13 cellular contexts compared by ENCODE assay signal in genomic region chr13:77031869-77032268, GRCh38. TPM values are rescaled to one million over a fixed set of nuclear protein-coding genes. Genes with fewer than 3 reads are reported as not detected.
DNase-seq lines count a peak whose midpoint lies in the region; TF ChIP-seq lines count a peak whose summit lies in the region.
"Had no signal": no experiment of that assay in that cellular context is flagged by ENCODE, and none has a peak within 500 bp of the region (broad histone marks: within the 10 kb centered on the region; RNA-seq: fewer than 3 reads in every experiment).

No MANE protein-coding gene starts in this region.

- H3K36me3 ChIP-seq in neuronal stem cell (replicated peaks in 1 of 2; ENCODE audit: control insufficient read depth in 2 of 2, insufficient read depth in 2 of 2, low read length in 2 of 2): no peaks in the 10 kb centered on the region
- H3K36me3 ChIP-seq in Peyer's patch: no peaks in the 10 kb centered on the region
- H3K36me3 ChIP-seq in OCI-LY7 (ENCODE audit: insufficient read depth, low read length): no peaks in the 10 kb centered on the region
- H3K36me3 ChIP-seq: BLaER1, HAP-1 had no signal

- no peak overlapping the region for H2BK120ac ChIP-seq in neuronal stem cell (ENCODE audit: low read depth, low read length)

- H2BK5ac ChIP-seq in neuronal stem cell (ENCODE audit: low read length): no peak overlapping the region

- no peak overlapping the region for H4K8ac ChIP-seq in neuronal stem cell (ENCODE audit: low read depth, low read length)

- peak overlapping the region; percentile 75 for H3K27ac Mint-ChIP-seq in dendritic cell treated with granulocyte-macrophage colony-stimulating factor and Interleukin-4, amounts not matched to agents 40 ng/mL and 50 ng/mL, for 4 days

- peaks cover 7% of the 10 kb centered on the region for H3K9me3 Mint-ChIP-seq in dendritic cell treated with granulocyte-macrophage colony-stimulating factor and Interleukin-4, amounts not matched to agents 40 ng/mL and 50 ng/mL, for 4 days

- H3K79me2 ChIP-seq in OCI-LY7 (ENCODE audit: insufficient read depth, low read depth, low read length): no peaks in the 10 kb centered on the region

- no peak overlapping the region for H3K18ac ChIP-seq in neuronal stem cell (ENCODE audit: low read length)

- peaks cover 6% of the 10 kb centered on the region for H3K36me3 Mint-ChIP-seq in dendritic cell treated with granulocyte-macrophage colony-stimulating factor and Interleukin-4, amounts not matched to agents 40 ng/mL and 50 ng/mL, for 4 days (ENCODE audit: low read depth)

- no peak for TF ChIP-seq POLR2A in Peyer's patch (IDR thresholded peaks at IDR 0.05)

- no peak overlapping the region for H2BK12ac ChIP-seq in neuronal stem cell (ENCODE audit: low read length)

- no peak overlapping the region for H3K4ac ChIP-seq in neuronal stem cell (ENCODE audit: low read length)

- DNase-seq in NCI-H2171 treated with DMSO at 0.1 percent for 48 hours (lab: John Stamatoyannopoulos, UW) (peak; percentile 37), NCI-H2171 (lab: John Stamatoyannopoulos, UW) (no peak), NCI-H82 (lab: John Stamatoyannopoulos, UW) (peak; percentile 85), neuronal stem cell (ENCODE audit: low spot score) (no peak), Peyer's patch (no peak), OCI-LY7 (ENCODE audit: low spot score) (no peak), COLO668 (lab: John Stamatoyannopoulos, UW; ENCODE audit: unreplicated experiment) (no peak)
- DNase-seq: DND-41, GF-D8 had no signal

- H3K9me2 ChIP-seq in OCI-LY7 (ENCODE audit: insufficient read depth, low read length): no peaks in the 10 kb centered on the region

- BruUV-seq in OCI-LY7 (replicated peaks; lab: Mats Ljungman, UMichigan): no TSS peak

- H3K4me3 Mint-ChIP-seq in dendritic cell treated with granulocyte-macrophage colony-stimulating factor and Interleukin-4, amounts not matched to agents 40 ng/mL and 50 ng/mL, for 4 days: no peak overlapping the region

- H3K27me3 ChIP-seq in neuronal stem cell (ENCODE audit: control insufficient read depth in 3 of 3, insufficient read depth in 3 of 3, low read depth in 1 of 3, low read length in 3 of 3) (no peaks in the 10 kb centered on the region), Peyer's patch (no peaks in the 10 kb centered on the region)
- H3K27me3 ChIP-seq: BLaER1 had no signal

- no peak overlapping the region for H3K23ac ChIP-seq in neuronal stem cell (ENCODE audit: low read depth, low read length, poor library complexity)

- no peaks in the 10 kb centered on the region for H3K79me1 ChIP-seq in neuronal stem cell (ENCODE audit: low read depth, low read length)

- intact Hi-C loops in dendritic cell treated with granulocyte-macrophage colony-stimulating factor and Interleukin-4, amounts not matched to agents 40 ng/mL and 50 ng/mL, for 4 days (cut with micrococcal nuclease): no loop called here
- intact Hi-C loops in OCI-LY7 (cut with micrococcal nuclease; ENCODE audit: unreplicated experiment): no loop called here

- no peaks in the 10 kb centered on the region for H3K9me3 ChIP-seq in neuronal stem cell (replicated peaks in 1 of 2; ENCODE audit: control insufficient read depth in 2 of 2, insufficient read depth in 1 of 2, low read depth in 1 of 2, low read length in 2 of 2)
- H3K9me3 ChIP-seq in Peyer's patch: no peaks in the 10 kb centered on the region
- no peaks in the 10 kb centered on the region for H3K9me3 ChIP-seq in OCI-LY7 (ENCODE audit: low read length)
- H3K9me3 ChIP-seq: HAP-1 had no signal

- no peaks in the 10 kb centered on the region for H4K20me1 ChIP-seq in OCI-LY7 (ENCODE audit: insufficient read depth, low read length)
- H4K20me1 ChIP-seq: BLaER1 had no signal

- H4K91ac ChIP-seq in neuronal stem cell (ENCODE audit: low read depth, low read length, poor library complexity): no peak overlapping the region

- H2AFZ ChIP-seq in neuronal stem cell (ENCODE audit: low read length): peak overlapping the region; percentile 34
- no peak overlapping the region for H2AFZ ChIP-seq in OCI-LY7 (ENCODE audit: low read length)

- no peak overlapping the region for H3K4me2 ChIP-seq in neuronal stem cell (ENCODE audit: insufficient read depth, low read length, poor library complexity, severe bottlenecking)
- no peak overlapping the region for H3K4me2 ChIP-seq in OCI-LY7 (ENCODE audit: low read length)
- H3K4me2 ChIP-seq: BLaER1 had no signal

- CTCF ChIA-PET in OCI-LY7 (lab: Charles Lee; ENCODE audit: unreplicated experiment): no interaction called here

- no peak overlapping the region for H2BK15ac ChIP-seq in neuronal stem cell (ENCODE audit: low read length)

- peaks cover 26% of the 10 kb centered on the region for H3K4me1 Mint-ChIP-seq in dendritic cell treated with granulocyte-macrophage colony-stimulating factor and Interleukin-4, amounts not matched to agents 40 ng/mL and 50 ng/mL, for 4 days (ENCODE audit: low read depth)

- no CpG with 5 or more reads among the region's 3 CpGs for WGBS in neuronal stem cell (ENCODE audit: extremely low coverage in 2 of 2, insufficient read length in 2 of 2, insufficient replicate concordance in 1 of 2), 2 donors

- H3K9ac ChIP-seq in neuronal stem cell (ENCODE audit: low read depth, low read length, poor library complexity): no peak overlapping the region
- H3K9ac ChIP-seq: BLaER1 had no signal

- H3K27ac ChIP-seq in neuronal stem cell (replicated peaks; ENCODE audit: low read length) (no peak overlapping the region), Peyer's patch (no peak overlapping the region), OCI-LY7 (ENCODE audit: low read depth, low read length, poor library complexity, severe bottlenecking) (no peak overlapping the region)
- H3K27ac ChIP-seq: 22Rv1, BLaER1 had no signal

- H3K4me3 ChIP-seq in neuronal stem cell (ENCODE audit: low read length in 2 of 2) (no peak overlapping the region), Peyer's patch (no peak overlapping the region), OCI-LY7 (ENCODE audit: low read depth, low read length, poor library complexity, severe bottlenecking) (no peak overlapping the region)
- H3K4me3 ChIP-seq: BLaER1, HAP-1 had no signal

- no peak overlapping the region for H3K14ac ChIP-seq in neuronal stem cell (ENCODE audit: low read length)

- POLR2A ChIA-PET in OCI-LY7 (lab: Charles Lee): no interaction called here

- H3K4me1 ChIP-seq in neuronal stem cell (ENCODE audit: control insufficient read depth in 2 of 2, insufficient read depth in 1 of 2, low read depth in 1 of 2, low read length in 2 of 2): peaks cover 2 to 3% of the 10 kb centered on the region in 2 donors
- peaks cover 0 to 10% (median 0%) of the 10 kb centered on the region in 4 donors for H3K4me1 ChIP-seq in Peyer's patch
- peaks cover 10% of the 10 kb centered on the region for H3K4me1 ChIP-seq in OCI-LY7 (ENCODE audit: insufficient read depth, low read length, poor library complexity, severe bottlenecking)

- no peak for TF ChIP-seq CTCF in Peyer's patch (IDR thresholded peaks at IDR 0.05)
- TF ChIP-seq CTCF in OCI-LY7 (conservative IDR thresholded peaks at IDR 0.05; ENCODE audit: low read length): no peak

- H3K27me3 Mint-ChIP-seq in dendritic cell treated with granulocyte-macrophage colony-stimulating factor and Interleukin-4, amounts not matched to agents 40 ng/mL and 50 ng/mL, for 4 days: no peaks in the 10 kb centered on the region

- H2AK5ac ChIP-seq in neuronal stem cell (ENCODE audit: low read depth, low read length): no peak overlapping the region

RNA-seq across cellular contexts. Expression of gene FBXL3, which starts 4.9 kb away (rescaled TPM):
- 9.7 TPM for polyA plus RNA-seq in neuronal stem cell (2013, experiment 1 of 2)
- 9.9 TPM for polyA plus RNA-seq in neuronal stem cell (2013, experiment 2 of 2)
- total RNA-seq in Peyer's patch (10 to 100 TPM; 48.7 to 66.2 (median 52.7) TPM), OCI-LY7 (2022) (24.7 and 25.1 TPM in 2 replicates)
- 21.6 and 23.4 TPM in 2 replicates for total RNA-seq in OCI-LY7 (2014; rRNA removed; shearing (Covaris generic))

RNA-seq across cellular contexts. Expression of gene CLN5, which starts 40.0 kb away (rescaled TPM):
- 10.4 TPM for polyA plus RNA-seq in neuronal stem cell (2013, experiment 1 of 2)
- polyA plus RNA-seq in neuronal stem cell (2013, experiment 2 of 2): 10.2 TPM
- 10 to 100 TPM in 3 of 4 donors, 1 to 10 TPM in 1; 9.1 to 24.3 (median 21.6) TPM for total RNA-seq in Peyer's patch
- total RNA-seq in OCI-LY7 (2014; rRNA removed; shearing (Covaris generic)): 10.1 and 11.7 TPM in 2 replicates
- total RNA-seq in OCI-LY7 (2022): 12.7 and 13.2 TPM in 2 replicates

Comparison
In these comparisons a context has a peak if more than half of its experiments do, and no peak if none do; other contexts are left out.
1. DNase-seq: peak in NCI-H2171 treated with DMSO at 0.1 percent for 48 hours (single experiment) and NCI-H82 (single experiment); none in NCI-H2171 (single experiment), neuronal stem cell (single experiment), Peyer's patch (0 of 3), OCI-LY7 (single experiment) and COLO668 (single experiment).